Comparison of ENCODE assay signal across 8 cellular contexts in genomic region chr4:107721436-107722090, GRCh38. TPM values are rescaled to one million over a fixed set of nuclear protein-coding genes. Genes with fewer than 3 reads are reported as not detected.
DNase-seq lines count a peak whose midpoint lies in the region; ATAC-seq lines count a peak whose summit lies in the region.

No MANE protein-coding gene starts in this region.

- H3K9me3 Mint-ChIP-seq in activated T-cell treated with anti-CD3 and anti-CD28 coated beads, Interleukin-2, amount 50 U/mL, for 72 hours, result peaks cover 0 to 3% of the 10 kb centered on the region in 2 donors

- H3K9me3 ChIP-seq in right cardiac atrium (ENCODE audit: control insufficient read depth, low read length), result no peaks in the 10 kb centered on the region

- no peaks in the 10 kb centered on the region for H3K4me1 ChIP-seq in right cardiac atrium (ENCODE audit: control insufficient read depth, insufficient read depth, low read length)

- intact Hi-C loops in right cardiac atrium (cut with DNase I), result no loop called here

- peak overlapping the region; percentile 96 to 98 for H3K4me3 Mint-ChIP-seq in activated T-cell treated with anti-CD3 and anti-CD28 coated beads, Interleukin-2, amount 50 U/mL, for 72 hours

- no peaks in the 10 kb centered on the region for H3K27me3 Mint-ChIP-seq in activated T-cell treated with anti-CD3 and anti-CD28 coated beads, Interleukin-2, amount 50 U/mL, for 72 hours (ENCODE audit: low read depth)

- no peak overlapping the region for H3K27ac ChIP-seq in right cardiac atrium (ENCODE audit: low read length)

- no peak for ATAC-seq in activated CD4-positive, CD25-positive, alpha-beta regulatory T cell treated with anti-CD3 and anti-CD28 coated beads, Interleukin-2, amount 50 U/mL, for 24 hours
- ATAC-seq in activated T-cell treated with anti-CD3 and anti-CD28 coated beads, Interleukin-2, amount 50 U/mL, for 72 hours (replicated peaks in 1 of 2), result no peak
- ATAC-seq in right cardiac atrium, result no peak
- no peak for ATAC-seq in HG03378 (IDR thresholded peaks at IDR 0.05; ENCODE audit: unreplicated experiment)

- H3K4me1 Mint-ChIP-seq in activated T-cell treated with anti-CD3 and anti-CD28 coated beads, Interleukin-2, amount 50 U/mL, for 72 hours (ENCODE audit: low read depth), result peaks cover 32% of the 10 kb centered on the region

- H3K36me3 Mint-ChIP-seq in activated T-cell treated with anti-CD3 and anti-CD28 coated beads, Interleukin-2, amount 50 U/mL, for 72 hours (ENCODE audit: insufficient read depth in 2 of 2), result peaks cover 0 to 5% of the 10 kb centered on the region in 2 donors

- peak; percentile 8 to 24 (median 10) for DNase-seq in activated CD4-positive, CD25-positive, alpha-beta regulatory T cell (lab: John Stamatoyannopoulos, UW)
- peak; percentile 63 to 67 for DNase-seq in activated T-cell treated with anti-CD3 and anti-CD28 coated beads, Interleukin-2, amount 50 U/mL, for 72 hours
- peak in 2 of 3 donors; percentile 20 to 62 for DNase-seq in right cardiac atrium
- DNase-seq in stimulated activated CD4-positive, alpha-beta T cell treated with anti-CD3 and anti-CD28 coated beads, Interleukin-4, amount 100 ng/mL, for 1 hour, result peak; percentile 60
- DNase-seq in 8988T, result no peak
- DNase-seq in foreskin melanocyte, result no peak

- no peaks in the 10 kb centered on the region for H3K27me3 ChIP-seq in right cardiac atrium (ENCODE audit: control insufficient read depth, insufficient read depth)

- H3K27ac Mint-ChIP-seq in activated T-cell treated with anti-CD3 and anti-CD28 coated beads, Interleukin-2, amount 50 U/mL, for 72 hours, result peak overlapping the region; percentile 49

- H3K4me3 ChIP-seq in right cardiac atrium (ENCODE audit: low read length), result peak overlapping the region; percentile 83

- WGBS in right cardiac atrium, result 43% methylated on average over 9 of the region's 9 CpGs

RNA-seq across cellular contexts. Expression of gene PAPSS1, which starts 1.5 kb away (rescaled TPM):
- 10 to 100 TPM; 31.6 to 33.2 TPM for total RNA-seq in activated T-cell treated with anti-CD3 and anti-CD28 coated beads, Interleukin-2, amount 50 U/mL, for 72 hours
- 10 to 100 TPM; 12.6 to 15.3 (median 13.6) TPM for total RNA-seq in right cardiac atrium
- polyA plus RNA-seq in right cardiac atrium, result 11.5 TPM

Comparison
In these comparisons a context has a peak if more than half of its experiments do, and no peak if none do; other contexts are left out.
1. DNase-seq: peak in activated CD4-positive, CD25-positive, alpha-beta regulatory T cell (4 of 4), activated T-cell treated with anti-CD3 and anti-CD28 coated beads, Interleukin-2, amount 50 U/mL, for 72 hours (2 of 2), right cardiac atrium (2 of 3) and stimulated activated CD4-positive, alpha-beta T cell treated with anti-CD3 and anti-CD28 coated beads, Interleukin-4, amount 100 ng/mL, for 1 hour (single experiment); none in 8988T (single experiment) and foreskin melanocyte (single experiment).